ENCODE assay signal across 21 cellular contexts in the genomic region with DNA sequence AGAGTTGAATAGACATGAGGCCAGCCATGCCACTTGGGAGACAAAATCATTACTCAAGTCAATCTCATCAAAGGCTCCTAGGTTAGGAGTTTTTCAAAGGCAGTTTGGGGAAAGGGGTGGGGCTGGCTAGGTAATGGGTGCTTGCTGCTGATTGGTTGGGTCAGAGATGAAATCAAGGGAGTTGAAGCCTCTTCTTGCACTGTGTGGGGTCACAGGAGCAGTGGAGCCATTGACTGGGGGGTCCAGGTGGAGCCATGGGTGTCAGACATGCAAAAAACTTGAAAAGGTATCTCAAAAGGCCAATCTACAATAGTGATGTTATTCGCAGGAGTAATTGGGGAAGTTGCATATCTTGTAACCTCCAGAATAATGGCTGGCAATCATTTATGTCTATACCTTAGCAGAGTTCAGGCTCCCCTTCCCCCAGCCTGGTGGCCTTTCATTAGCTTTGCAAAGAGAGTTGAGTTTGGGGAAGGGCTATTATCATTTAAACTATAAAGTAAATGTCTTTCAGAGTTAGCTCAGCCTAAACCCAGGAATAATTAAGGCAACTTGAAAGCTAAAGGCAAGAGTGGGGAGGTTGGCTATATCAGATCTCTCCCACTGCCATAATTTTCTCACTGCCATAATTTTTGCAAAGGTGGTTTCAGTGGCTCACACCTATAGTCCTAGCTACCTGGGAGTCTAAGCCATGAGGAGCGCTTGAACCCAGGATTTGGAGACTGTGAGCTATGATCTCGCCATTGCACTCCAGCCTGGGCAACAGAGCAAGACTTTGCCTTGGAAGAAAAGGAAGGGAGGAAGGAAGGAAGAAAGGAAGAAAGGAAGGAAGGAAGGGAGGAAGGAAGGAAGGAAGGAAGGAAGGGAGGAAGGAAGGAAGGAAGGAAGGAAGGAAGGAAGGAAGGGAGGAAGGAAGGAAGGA. TPM values are rescaled to one million over a fixed set of nuclear protein-coding genes. Genes with fewer than 3 reads are reported as not detected.
"Had no signal": no experiment of that assay in that cellular context is flagged by ENCODE, and none has a peak within 500 bp of the region (broad histone marks: within the 10 kb centered on the region; RNA-seq: fewer than 3 reads in every experiment).

No MANE protein-coding gene starts in this region.

- H3K9me3 ChIP-seq: adrenal gland, gastroesophageal sphincter, heart left ventricle, thyroid gland had no signal

- H3K36me3 ChIP-seq: adrenal gland, gastroesophageal sphincter, heart left ventricle, spleen, thyroid gland had no signal

- H3K4me1 Mint-ChIP-seq: mesothelial cell of epicardium; stimulated activated naive B cell treated with anti-CD40 and anti-IgM and Interleukin-4, amounts not matched to agents 10 μg/mL and 1 μg/mL and 100 μg/mL, for 72 hours had no signal

- H3K27me3 ChIP-seq: adrenal gland, heart left ventricle, spleen, thyroid gland had no signal

- H3K4me1 ChIP-seq: adrenal gland, gastroesophageal sphincter, heart left ventricle, spleen, thyroid gland had no signal

- H3K27ac Mint-ChIP-seq: activated naive CD4-positive, alpha-beta T cell treated with anti-CD3 and anti-CD28 coated beads, Interleukin-2, amount 50 U/mL, for 72 hours; activated T-cell treated with anti-CD3 and anti-CD28 coated beads, Interleukin-2, amount 50 U/mL, for 72 hours; mesothelial cell of epicardium; natural killer cell treated with Interleukin-12 subunit alpha and Interleukin-12 subunit beta and Interleukin-15 and Interleukin-18, amount 100 ng/mL, for 72 hours; stimulated activated naive B cell treated with anti-CD40 and anti-IgM and Interleukin-4, amounts not matched to agents 10 μg/mL and 1 μg/mL and 100 μg/mL, for 72 hours; T-helper 2 cell treated with Interferon-gamma antibody and Interleukin-4, amounts not matched to agents 5 μg/mL and 100 μg/mL, for 36 hours had no signal

- H3K9me3 Mint-ChIP-seq: natural killer cell treated with Interleukin-12 subunit alpha and Interleukin-12 subunit beta and Interleukin-15 and Interleukin-18, amount 100 ng/mL, for 72 hours; T-helper 2 cell treated with Interferon-gamma antibody and Interleukin-4, amounts not matched to agents 5 μg/mL and 100 μg/mL, for 36 hours had no signal

- H3K27ac ChIP-seq: adrenal gland, gastroesophageal sphincter, heart left ventricle, spleen, thyroid gland had no signal

- DNase-seq: activated CD4-positive, alpha-beta T cell treated with anti-CD3 and anti-CD28 coated beads for 1 hour; activated CD8-positive, alpha-beta memory T cell treated with anti-CD3 and anti-CD28 coated beads for 24 hours; activated CD8-positive, alpha-beta memory T cell treated with anti-CD3 and anti-CD28 coated beads, Interleukin-2, amount 50 U/mL, for 48 hours; activated gamma-delta T cell treated with Interleukin-2 at 50 U/mL for 16 hours; activated T-cell treated with anti-CD3 and anti-CD28 coated beads, Interleukin-2, amount 50 U/mL, for 72 hours; adrenal gland; effector CD4-positive, alpha-beta T cell; heart left ventricle; kidney; occipital lobe; retina; spleen; stimulated activated naive B cell treated with anti-CD40 and anti-IgM and Interleukin-4, amounts not matched to agents 10 μg/mL and 1 μg/mL and 100 μg/mL, for 72 hours; thyroid gland had no signal

- H3K4me3 ChIP-seq: adrenal gland, gastroesophageal sphincter, heart left ventricle, lung, spleen, thyroid gland had no signal

- H3K4me3 Mint-ChIP-seq: activated T-cell treated with anti-CD3 and anti-CD28 coated beads, Interleukin-2, amount 50 U/mL, for 72 hours; mesothelial cell of epicardium; natural killer cell treated with Interleukin-12 subunit alpha and Interleukin-12 subunit beta and Interleukin-15 and Interleukin-18, amount 100 ng/mL, for 72 hours; stimulated activated naive B cell treated with anti-CD40 and anti-IgM and Interleukin-4, amounts not matched to agents 10 μg/mL and 1 μg/mL and 100 μg/mL, for 72 hours; T-helper 2 cell treated with Interferon-gamma antibody and Interleukin-4, amounts not matched to agents 5 μg/mL and 100 μg/mL, for 36 hours had no signal

- H3K36me3 Mint-ChIP-seq: activated naive CD4-positive, alpha-beta T cell treated with anti-CD3 and anti-CD28 coated beads, Interleukin-2, amount 50 U/mL, for 72 hours; mesothelial cell of epicardium; natural killer cell treated with Interleukin-12 subunit alpha and Interleukin-12 subunit beta and Interleukin-15 and Interleukin-18, amount 100 ng/mL, for 72 hours had no signal

RNA-seq across cellular contexts. Expression of a gene that starts 36.5 kb away (rescaled TPM):
- total RNA-seq: activated naive CD4-positive, alpha-beta T cell treated with anti-CD3 and anti-CD28 coated beads, Interleukin-2, amount 50 U/mL, for 72 hours; activated T-cell treated with anti-CD3 and anti-CD28 coated beads, Interleukin-2, amount 50 U/mL, for 72 hours; cerebellum; natural killer cell treated with Interleukin-12 subunit alpha and Interleukin-12 subunit beta and Interleukin-15 and Interleukin-18, amount 100 ng/mL, for 72 hours; occipital lobe had no signal
